Comparison of ENCODE assay signal across 8 cellular contexts in the genomic region with DNA sequence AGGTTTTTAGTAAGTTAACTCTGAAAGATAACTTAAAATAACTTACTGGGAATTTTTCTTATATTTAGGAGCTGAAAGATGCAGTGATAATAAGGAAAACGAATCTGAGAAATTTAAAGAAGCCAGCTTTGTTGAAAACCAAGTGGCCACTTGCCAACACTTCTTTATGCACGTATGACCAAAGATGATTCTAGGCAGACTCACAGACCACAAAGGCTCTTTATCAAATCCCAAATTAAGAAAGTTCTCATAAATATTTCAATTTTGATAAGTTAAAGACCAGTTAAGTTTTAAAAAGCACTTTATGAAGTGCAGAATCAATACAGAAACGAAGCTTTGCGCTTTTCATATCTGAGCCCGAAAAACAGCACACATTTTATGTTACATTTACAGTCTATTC. TPM values are rescaled to one million over a fixed set of nuclear protein-coding genes. Genes with fewer than 3 reads are reported as not detected.
DNase-seq lines count a peak whose midpoint lies in the region; ATAC-seq and TF ChIP-seq lines count a peak whose summit lies in the region.

No MANE protein-coding gene starts in this region.

- peak overlapping the region; percentile 67 to 96 for H3K4me3 ChIP-seq in foreskin fibroblast (ENCODE audit: low read depth in 1 of 2, low read length in 2 of 2)
- H3K4me3 ChIP-seq in sigmoid colon: peak overlapping the region; percentile 82 to 100 (median 100)

- intact Hi-C loops in sigmoid colon (cut with DNase I): loop anchor here (2.0 kb wide), 1 partner anchor 95 kb away; a partner anchor contains a TSS

- H3K36me3 ChIP-seq in sigmoid colon: no peaks in the 10 kb centered on the region

- DNase-seq in NCI-H2196 (lab: John Stamatoyannopoulos, UW; ENCODE audit: unreplicated experiment) (peak; percentile 14), NCI-H2196 treated with DMSO at 0.1 percent for 48 hours (lab: John Stamatoyannopoulos, UW; ENCODE audit: unreplicated experiment) (no peak), foreskin fibroblast (peak; percentile 44 to 79), sigmoid colon (no peak), RWPE1 (ENCODE audit: low spot score) (no peak)
- DNase-seq in T-helper 2 cell treated with Interferon-gamma antibody and Interleukin-4, amounts not matched to agents 5 μg/mL and 100 μg/mL, for 36 hours (ENCODE audit: low spot score): no peak

- H3K4me1 Mint-ChIP-seq in T-helper 2 cell treated with Interferon-gamma antibody and Interleukin-4, amounts not matched to agents 5 μg/mL and 100 μg/mL, for 36 hours (ENCODE audit: low read depth): peaks cover 19% of the 10 kb centered on the region

- peak overlapping the region; percentile 99 for H3K27ac Mint-ChIP-seq in T-helper 2 cell treated with Interferon-gamma antibody and Interleukin-4, amounts not matched to agents 5 μg/mL and 100 μg/mL, for 36 hours

- peaks cover 0 to 41% (median 29%) of the 10 kb centered on the region in 4 donors for H3K4me1 ChIP-seq in sigmoid colon

- H3K9me3 Mint-ChIP-seq in T-helper 2 cell treated with Interferon-gamma antibody and Interleukin-4, amounts not matched to agents 5 μg/mL and 100 μg/mL, for 36 hours: no peaks in the 10 kb centered on the region

- no peaks in the 10 kb centered on the region for H3K9me3 ChIP-seq in sigmoid colon

- no peak for ATAC-seq in HG02884 (IDR thresholded peaks at IDR 0.05; ENCODE audit: unreplicated experiment)
- no peak for ATAC-seq in GM18519 (IDR thresholded peaks at IDR 0.05; ENCODE audit: low FRiP score, unreplicated experiment)

- CTCF ChIA-PET in RWPE1 (lab: Yijun Ruan, JAX): interaction anchor here (0.6 kb wide), 2 partner anchors 50 to 64 kb away, joined by 3 to 5 read pairs; no protein-coding TSS in a partner anchor

- H3K36me3 Mint-ChIP-seq in T-helper 2 cell treated with Interferon-gamma antibody and Interleukin-4, amounts not matched to agents 5 μg/mL and 100 μg/mL, for 36 hours (ENCODE audit: low read depth): peaks cover 14% of the 10 kb centered on the region

- POLR2A ChIA-PET in RWPE1 (lab: Yijun Ruan, JAX; ENCODE audit: low non-redundant PET): interaction anchor here (4.0 kb wide), 1 partner anchor 90 kb away, joined by 21 read pairs; a partner anchor contains a TSS

- WGBS in sigmoid colon, 2 donors: 4 to 13% methylated on average over 5 of the region's 5 CpGs

- TF ChIP-seq CTCF in foreskin fibroblast (IDR thresholded peaks at IDR 0.05; ENCODE audit: low read depth, low read length) (no peak), sigmoid colon (IDR thresholded peaks at IDR 0.05) (no peak), RWPE1 (conservative IDR thresholded peaks at IDR 0.05; ENCODE audit: low read depth) (no peak)

- no peak for TF ChIP-seq EP300 in sigmoid colon (IDR thresholded peaks at IDR 0.05)

- no peaks in the 10 kb centered on the region for H3K27me3 Mint-ChIP-seq in T-helper 2 cell treated with Interferon-gamma antibody and Interleukin-4, amounts not matched to agents 5 μg/mL and 100 μg/mL, for 36 hours (ENCODE audit: low read depth)

- TF ChIP-seq POLR2A in sigmoid colon (IDR thresholded peaks at IDR 0.05): no peak

- H3K27me3 ChIP-seq in sigmoid colon: no peaks in the 10 kb centered on the region

- peak overlapping the region; percentile 96 for H3K4me3 Mint-ChIP-seq in T-helper 2 cell treated with Interferon-gamma antibody and Interleukin-4, amounts not matched to agents 5 μg/mL and 100 μg/mL, for 36 hours

- peak overlapping the region; percentile 95 to 100 (median 100) for H3K27ac ChIP-seq in sigmoid colon
- no peak overlapping the region for H3K27ac ChIP-seq in RWPE1

RNA-seq across cellular contexts. Expression of a gene that starts 1.5 kb away (rescaled TPM):
- 10 to 100 TPM; 52.4 to 74.0 (median 66.7) TPM for total RNA-seq in sigmoid colon
- 10 to 100 TPM in 2 of 3 donors, 1 to 10 TPM in 1; 9.0 to 18.7 (median 15.5) TPM for polyA plus RNA-seq in sigmoid colon

Comparison
In these comparisons a context has a peak if more than half of its experiments do, and no peak if none do; other contexts are left out.
1. DNase-seq: peak in NCI-H2196 (single experiment) and foreskin fibroblast (2 of 2); none in NCI-H2196 treated with DMSO at 0.1 percent for 48 hours (single experiment), T-helper 2 cell treated with Interferon-gamma antibody and Interleukin-4, amounts not matched to agents 5 μg/mL and 100 μg/mL, for 36 hours (single experiment), sigmoid colon (single experiment) and RWPE1 (single experiment).